24 cellular contexts compared by ENCODE assay signal in genomic region chr16:76897816-76898215, GRCh38.
"Had no signal": no experiment of that assay in that cellular context is flagged by ENCODE, and none has a peak within 500 bp of the region (broad histone marks: within the 10 kb centered on the region; RNA-seq: fewer than 3 reads in every experiment).

No MANE protein-coding gene starts in this region.

- H3K27me3 Mint-ChIP-seq: naive thymus-derived CD4-positive, alpha-beta T cell had no signal

- H3K9me3 ChIP-seq: esophagus squamous epithelium, gastroesophageal sphincter, neutrophil, right atrium auricular region, sigmoid colon, stomach had no signal

- H3K4me2 ChIP-seq: hepatocyte had no signal

- H3K4me3 ChIP-seq: dorsolateral prefrontal cortex, esophagus squamous epithelium, gastroesophageal sphincter, hepatocyte, lung, right atrium auricular region, sigmoid colon, skin epidermis, stomach had no signal

- FAIRE-seq: kidney had no signal

- H3K4me1 Mint-ChIP-seq: naive thymus-derived CD4-positive, alpha-beta T cell; nephron progenitor cell had no signal

- H3K36me3 ChIP-seq: esophagus squamous epithelium, gastroesophageal sphincter, neutrophil, right atrium auricular region, sigmoid colon, stomach had no signal

- H3K27ac Mint-ChIP-seq: naive thymus-derived CD4-positive, alpha-beta T cell; nephron progenitor cell had no signal

- H3K27me3 ChIP-seq: dorsolateral prefrontal cortex, esophagus squamous epithelium, gastroesophageal sphincter, hepatocyte, neutrophil, right atrium auricular region, sigmoid colon, stomach had no signal

- H3K4me1 ChIP-seq: esophagus squamous epithelium, gastroesophageal sphincter, right atrium auricular region, sigmoid colon, stomach had no signal

- H3K4me3 Mint-ChIP-seq: naive thymus-derived CD4-positive, alpha-beta T cell; nephron progenitor cell had no signal

- DNase-seq: cortex of kidney; dorsolateral prefrontal cortex; effector CD8-positive, alpha-beta T cell; esophagus squamous epithelium; foreskin fibroblast; glutamatergic neuron; kidney; left colon; left ventricle myocardium superior; naive thymus-derived CD4-positive, alpha-beta T cell; nephron progenitor cell; posterior cingulate gyrus; sigmoid colon; stimulated activated CD4-positive, alpha-beta T cell treated with anti-CD3 and anti-CD28 coated beads, Interleukin-2, amount 100 ng/mL, for 24 hours; stimulated activated CD4-positive, alpha-beta T cell treated with anti-CD3 and anti-CD28 coated beads, Interleukin-4, amount 100 ng/mL, for 4 hours; stimulated activated naive CD4-positive, alpha-beta T cell; stomach; substantia nigra had no signal

- H3K27ac ChIP-seq: esophagus squamous epithelium, gastroesophageal sphincter, hepatocyte, neutrophil, right atrium auricular region, sigmoid colon, skin epidermis, stomach had no signal

- H2AFZ ChIP-seq: hepatocyte had no signal
